In the genomic region with DNA sequence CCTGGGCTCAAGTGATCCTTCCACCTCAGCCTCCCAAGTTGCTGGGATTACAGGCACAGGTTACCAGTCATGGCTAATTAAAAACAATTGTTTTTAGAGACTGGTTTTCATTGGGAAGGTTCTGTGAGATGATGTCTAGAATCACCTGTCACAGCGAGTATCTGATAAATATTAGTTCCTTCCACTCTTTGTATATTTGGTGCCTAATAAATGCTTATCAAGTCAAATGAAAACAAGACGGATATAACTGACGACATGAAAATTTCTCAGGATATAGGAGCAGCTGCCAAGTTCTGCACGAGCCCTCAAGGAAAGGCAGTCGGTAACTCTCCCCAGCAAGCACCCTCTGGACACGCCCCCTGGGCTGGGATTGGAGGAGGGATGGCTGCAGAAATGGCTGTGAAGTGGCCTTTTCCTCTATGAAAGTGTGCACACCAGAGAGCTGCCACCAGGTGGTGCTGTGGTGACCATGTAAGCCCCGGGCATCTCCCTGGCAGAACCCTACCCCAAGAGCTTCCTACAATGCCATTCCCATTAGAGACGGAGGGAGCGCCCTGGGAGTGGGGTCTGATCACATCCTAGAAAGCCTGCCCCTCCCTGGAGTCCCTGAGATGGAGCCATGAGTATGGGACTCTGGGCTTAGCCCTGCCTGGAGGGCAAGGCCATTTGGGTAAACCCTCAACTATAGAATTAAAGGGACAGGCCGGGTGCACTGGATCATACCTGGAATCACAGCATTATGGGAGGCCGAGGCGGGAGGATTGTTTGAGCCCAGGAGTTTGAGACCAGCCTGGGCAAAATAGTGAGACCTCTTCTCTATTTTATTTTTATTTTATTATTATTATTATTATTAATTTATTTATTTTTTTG, we compare ENCODE assay signal across 1 cellular context.
TF ChIP-seq lines count a peak whose summit lies in the region.

No MANE protein-coding gene starts in this region.

TF ChIP-seq in HepG2, 621 proteins besides CTCF, POLR2A, EP300 and RAD21 (continued from another document):
- TF ChIP-seq, protein P1, sequence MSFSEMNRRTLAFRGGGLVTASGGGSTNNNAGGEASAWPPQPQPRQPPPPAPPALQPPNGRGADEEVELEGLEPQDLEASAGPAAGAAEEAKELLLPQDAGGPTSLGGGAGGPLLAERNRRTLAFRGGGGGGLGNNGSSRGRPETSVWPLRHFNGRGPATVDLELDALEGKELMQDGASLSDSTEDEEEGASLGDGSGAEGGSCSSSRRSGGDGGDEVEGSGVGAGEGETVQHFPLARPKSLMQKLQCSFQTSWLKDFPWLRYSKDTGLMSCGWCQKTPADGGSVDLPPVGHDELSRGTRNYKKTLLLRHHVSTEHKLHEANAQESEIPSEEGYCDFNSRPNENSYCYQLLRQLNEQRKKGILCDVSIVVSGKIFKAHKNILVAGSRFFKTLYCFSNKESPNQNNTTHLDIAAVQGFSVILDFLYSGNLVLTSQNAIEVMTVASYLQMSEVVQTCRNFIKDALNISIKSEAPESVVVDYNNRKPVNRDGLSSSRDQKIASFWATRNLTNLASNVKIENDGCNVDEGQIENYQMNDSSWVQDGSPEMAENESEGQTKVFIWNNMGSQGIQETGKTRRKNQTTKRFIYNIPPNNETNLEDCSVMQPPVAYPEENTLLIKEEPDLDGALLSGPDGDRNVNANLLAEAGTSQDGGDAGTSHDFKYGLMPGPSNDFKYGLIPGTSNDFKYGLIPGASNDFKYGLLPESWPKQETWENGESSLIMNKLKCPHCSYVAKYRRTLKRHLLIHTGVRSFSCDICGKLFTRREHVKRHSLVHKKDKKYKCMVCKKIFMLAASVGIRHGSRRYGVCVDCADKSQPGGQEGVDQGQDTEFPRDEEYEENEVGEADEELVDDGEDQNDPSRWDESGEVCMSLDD (CRISPR knock-in tag; IDR thresholded peaks at IDR 0.05; ENCODE audit: borderline replicate concordance) = no peak
- TF ChIP-seq POGZ (CRISPR knock-in tag; IDR thresholded peaks at IDR 0.05) = no peak
- 0 out of 2 replicates have a peak, but pooled peaks have one; percentile 51 for TF ChIP-seq NRL (CRISPR knock-in tag; IDR thresholded peaks at IDR 0.05; ENCODE audit: borderline replicate concordance)
- no peak for TF ChIP-seq ZNF367 (CRISPR knock-in tag; IDR thresholded peaks at IDR 0.05; ENCODE audit: borderline replicate concordance)
- TF ChIP-seq STAG1 (CRISPR knock-in tag; IDR thresholded peaks at IDR 0.05) = peak; percentile 61
- no peak for TF ChIP-seq ZSCAN21 (CRISPR knock-in tag; IDR thresholded peaks at IDR 0.05; ENCODE audit: borderline replicate concordance)
- peak; percentile 96 for TF ChIP-seq XRCC5 (optimal IDR thresholded peaks at IDR 0.05; ENCODE audit: low read length)
- TF ChIP-seq, protein P2, sequence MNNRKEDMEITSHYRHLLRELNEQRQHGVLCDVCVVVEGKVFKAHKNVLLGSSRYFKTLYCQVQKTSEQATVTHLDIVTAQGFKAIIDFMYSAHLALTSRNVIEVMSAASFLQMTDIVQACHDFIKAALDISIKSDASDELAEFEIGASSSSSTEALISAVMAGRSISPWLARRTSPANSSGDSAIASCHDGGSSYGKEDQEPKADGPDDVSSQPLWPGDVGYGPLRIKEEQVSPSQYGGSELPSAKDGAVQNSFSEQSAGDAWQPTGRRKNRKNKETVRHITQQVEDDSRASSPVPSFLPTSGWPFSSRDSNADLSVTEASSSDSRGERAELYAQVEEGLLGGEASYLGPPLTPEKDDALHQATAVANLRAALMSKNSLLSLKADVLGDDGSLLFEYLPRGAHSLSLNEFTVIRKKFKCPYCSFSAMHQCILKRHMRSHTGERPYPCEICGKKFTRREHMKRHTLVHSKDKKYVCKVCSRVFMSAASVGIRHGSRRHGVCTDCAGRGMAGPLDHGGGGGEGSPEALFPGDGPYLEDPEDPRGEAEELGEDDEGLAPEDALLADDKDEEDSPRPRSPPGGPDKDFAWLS (CRISPR knock-in tag; IDR thresholded peaks at IDR 0.05; ENCODE audit: borderline replicate concordance) = no peak
- TF ChIP-seq ZNF331 (CRISPR knock-in tag; IDR thresholded peaks at IDR 0.05) = 0 out of 2 replicates have a peak, but pooled peaks have one; percentile 22
- TF ChIP-seq, protein P3, sequence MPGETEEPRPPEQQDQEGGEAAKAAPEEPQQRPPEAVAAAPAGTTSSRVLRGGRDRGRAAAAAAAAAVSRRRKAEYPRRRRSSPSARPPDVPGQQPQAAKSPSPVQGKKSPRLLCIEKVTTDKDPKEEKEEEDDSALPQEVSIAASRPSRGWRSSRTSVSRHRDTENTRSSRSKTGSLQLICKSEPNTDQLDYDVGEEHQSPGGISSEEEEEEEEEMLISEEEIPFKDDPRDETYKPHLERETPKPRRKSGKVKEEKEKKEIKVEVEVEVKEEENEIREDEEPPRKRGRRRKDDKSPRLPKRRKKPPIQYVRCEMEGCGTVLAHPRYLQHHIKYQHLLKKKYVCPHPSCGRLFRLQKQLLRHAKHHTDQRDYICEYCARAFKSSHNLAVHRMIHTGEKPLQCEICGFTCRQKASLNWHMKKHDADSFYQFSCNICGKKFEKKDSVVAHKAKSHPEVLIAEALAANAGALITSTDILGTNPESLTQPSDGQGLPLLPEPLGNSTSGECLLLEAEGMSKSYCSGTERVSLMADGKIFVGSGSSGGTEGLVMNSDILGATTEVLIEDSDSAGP (CRISPR knock-in tag; IDR thresholded peaks at IDR 0.05; ENCODE audit: borderline replicate concordance) = peak; percentile 25; the same call in 1 of the 2 replicates
- no peak for TF ChIP-seq PAX8 (CRISPR knock-in tag; IDR thresholded peaks at IDR 0.05; ENCODE audit: borderline replicate concordance)
- TF ChIP-seq SIN3B (IDR thresholded peaks at IDR 0.05; ENCODE audit: low read length) = no peak
- no peak for TF ChIP-seq NR2F1 (CRISPR knock-in tag; IDR thresholded peaks at IDR 0.05)
- TF ChIP-seq HNRNPL (IDR thresholded peaks at IDR 0.05; ENCODE audit: low read depth, low read length) = peak; percentile 85
- TF ChIP-seq NFE2 (CRISPR knock-in tag; IDR thresholded peaks at IDR 0.05) = no peak
- peak; percentile 14; the same call in 1 of the 2 replicates for TF ChIP-seq BHLHE40 (IDR thresholded peaks at IDR 0.05; ENCODE audit: low read length)
- TF ChIP-seq ZNF44 (CRISPR knock-in tag; IDR thresholded peaks at IDR 0.05) = no peak
- TF ChIP-seq GATAD2A (CRISPR knock-in tag; IDR thresholded peaks at IDR 0.05) = peak; percentile 38; the same call in 1 of the 2 replicates
- TF ChIP-seq FOXP1 (IDR thresholded peaks at IDR 0.05) = no peak
- no peak for TF ChIP-seq FOXP1 (CRISPR knock-in tag; IDR thresholded peaks at IDR 0.05)
- TF ChIP-seq SMC3 (IDR thresholded peaks at IDR 0.05; ENCODE audit: low read length) = peak; percentile 43; the same call in 1 of the 2 replicates
- 0 out of 2 replicates have a peak, but pooled peaks have one; percentile 37 for TF ChIP-seq KDM2A (CRISPR knock-in tag; IDR thresholded peaks at IDR 0.05; ENCODE audit: borderline replicate concordance, low read depth)
- TF ChIP-seq NCOA5 (CRISPR knock-in tag; IDR thresholded peaks at IDR 0.05) = no peak
- no peak for TF ChIP-seq GTF2F1 (IDR thresholded peaks at IDR 0.05; ENCODE audit: low read length)
- TF ChIP-seq GFI1 (CRISPR knock-in tag; IDR thresholded peaks at IDR 0.05; ENCODE audit: borderline replicate concordance) = 0 out of 2 replicates have a peak, but pooled peaks have one; percentile 22
